Comparison of ENCODE assay signal across 31 cellular contexts in the genomic region with DNA sequence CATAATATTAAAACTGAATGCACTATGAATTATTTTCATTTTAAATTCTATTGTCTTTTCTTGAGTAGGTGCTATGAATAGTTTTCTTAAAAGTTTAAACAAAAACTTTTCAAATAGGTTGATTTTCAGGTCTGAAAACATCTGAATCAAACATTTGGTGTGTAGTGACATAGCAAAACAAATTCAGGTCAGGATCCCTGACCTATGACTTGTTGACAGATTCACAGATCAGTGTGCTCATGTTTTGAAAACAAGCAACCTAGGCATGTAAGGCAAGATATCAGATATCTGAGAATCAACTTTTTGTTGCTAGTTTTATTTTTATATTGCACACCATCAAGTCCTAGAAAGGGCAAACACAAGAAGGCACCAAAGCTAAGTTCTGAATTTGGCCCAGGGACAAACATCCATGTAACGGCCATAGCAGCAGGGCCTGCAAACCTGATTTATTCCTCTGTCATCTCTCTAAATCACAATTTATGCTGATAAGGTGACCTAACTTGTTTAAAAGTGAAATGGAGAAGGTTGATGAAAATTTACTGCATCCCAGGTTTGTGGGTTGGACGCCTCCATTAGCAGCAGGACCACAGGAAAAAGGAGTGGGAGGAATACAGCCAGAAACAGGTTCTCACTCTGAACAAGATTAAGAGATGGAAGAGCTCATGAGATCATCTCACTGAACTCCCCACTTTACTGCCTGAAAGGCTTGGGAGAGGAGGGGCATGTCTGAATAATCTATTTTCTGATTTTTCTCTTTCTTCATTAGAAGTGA.
DNase-seq lines count a peak whose midpoint lies in the region; FAIRE-seq and TF ChIP-seq lines count a peak whose summit lies in the region.
"Had no signal": no experiment of that assay in that cellular context is flagged by ENCODE, and none has a peak within 500 bp of the region (broad histone marks: within the 10 kb centered on the region; RNA-seq: fewer than 3 reads in every experiment).

No MANE protein-coding gene starts in this region.

- no peak overlapping the region for H3K4me3 ChIP-seq in ACC112 (ENCODE audit: low read depth, low read length)
- H3K4me3 ChIP-seq in esophagus muscularis mucosa = no peak overlapping the region
- no peak overlapping the region for H3K4me3 ChIP-seq in neural progenitor cell
- no peak overlapping the region for H3K4me3 ChIP-seq in kidney (ENCODE audit: low read length in 2 of 2)
- H3K4me3 ChIP-seq: cardiac muscle cell, pancreas, Peyer's patch, stomach, tibial nerve had no signal

- H3K36me3 ChIP-seq in ACC112 (ENCODE audit: insufficient read depth, low read length) (no peaks in the 10 kb centered on the region), esophagus muscularis mucosa (no peaks in the 10 kb centered on the region), neural progenitor cell (no peaks in the 10 kb centered on the region), kidney (ENCODE audit: control insufficient read depth in 1 of 2, insufficient read depth in 2 of 2, low read length in 2 of 2) (no peaks in the 10 kb centered on the region)
- H3K36me3 ChIP-seq: cardiac muscle cell, pancreas, Peyer's patch, stomach, tibial nerve, WERI-Rb-1 had no signal

- DNase-seq in RPMI7951 (ENCODE audit: low read depth) (peak; percentile 10), esophagus muscularis mucosa (ENCODE audit: extremely low spot score) (peak; percentile 31), neural progenitor cell (ENCODE audit: low spot score) (no peak), occipital lobe (lab: John Stamatoyannopoulos, UW) (no peak), kidney (no peak), SW 1271 (lab: John Stamatoyannopoulos, UW) (no peak)
- DNase-seq in activated CD8-positive, alpha-beta memory T cell treated with anti-CD3 and anti-CD28 coated beads, Interleukin-2, amount 50 U/mL, for 48 hours = no peak
- DNase-seq: activated CD4-positive, alpha-beta T cell treated with anti-CD3 and anti-CD28 coated beads, Interleukin-2, amount 10 ng/mL, durations not matched to agents 24 days and 14 days; activated naive CD4-positive, alpha-beta T cell treated with Interleukin-2 at 50 U/mL for 16 hours; activated T-cell treated with anti-CD3 and anti-CD28 coated beads, Interleukin-2, amount 50 U/mL, for 72 hours; amygdala; DMS53; GDM1; head of caudate nucleus; NCI-H146; NCI-H510A; pancreas; Peyer's patch; right cardiac atrium; stimulated activated CD4-positive, alpha-beta T cell treated with anti-CD3 and anti-CD28 coated beads, Interleukin-15, amount 100 ng/mL, for 24 hours; stomach; WERI-Rb-1 had no signal

- no peaks in the 10 kb centered on the region for H3K9me3 Mint-ChIP-seq in neural progenitor cell
- H3K9me3 Mint-ChIP-seq: activated T-cell treated with anti-CD3 and anti-CD28 coated beads, Interleukin-2, amount 50 U/mL, for 72 hours; dendritic cell treated with granulocyte-macrophage colony-stimulating factor and Interleukin-4, amounts not matched to agents 40 ng/mL and 50 ng/mL, for 4 days; memory B cell; T-helper 2 cell treated with Interferon-gamma antibody and Interleukin-4, amounts not matched to agents 5 μg/mL and 100 μg/mL, for 36 hours had no signal

- no peaks in the 10 kb centered on the region for H3K36me3 Mint-ChIP-seq in neural progenitor cell
- H3K36me3 Mint-ChIP-seq: memory B cell had no signal

- intact Hi-C loops in esophagus muscularis mucosa (cut with DNase I) (no loop called here), kidney (cut with DNase I) (no loop called here)

- no peak overlapping the region for H3K9ac ChIP-seq in neural progenitor cell
- H3K9ac ChIP-seq in kidney (ENCODE audit: low read length in 2 of 2) = no peak overlapping the region
- H3K9ac ChIP-seq: KMS-11 had no signal

- no peak for TF ChIP-seq POLR2A in esophagus muscularis mucosa (IDR thresholded peaks at IDR 0.05; ENCODE audit: low read depth)

- no peaks in the 10 kb centered on the region for H3K27me3 ChIP-seq in ACC112 (ENCODE audit: insufficient read depth, low read length)
- H3K27me3 ChIP-seq in esophagus muscularis mucosa = no peaks in the 10 kb centered on the region
- H3K27me3 ChIP-seq in neural progenitor cell = no peaks in the 10 kb centered on the region
- H3K27me3 ChIP-seq: pancreas, Peyer's patch, stomach, tibial nerve had no signal

- no peaks in the 10 kb centered on the region for H3F3A ChIP-seq in neural progenitor cell (ENCODE audit: low read depth)

- H3K27ac Mint-ChIP-seq in neural progenitor cell = peak overlapping the region; percentile 13
- H3K27ac Mint-ChIP-seq: activated CD4-positive, alpha-beta T cell treated with anti-CD3 and anti-CD28 coated beads, Interleukin-2, amount 10 ng/mL, durations not matched to agents 24 days and 14 days; activated T-cell treated with anti-CD3 and anti-CD28 coated beads, Interleukin-2, amount 50 U/mL, for 72 hours; dendritic cell treated with granulocyte-macrophage colony-stimulating factor and Interleukin-4, amounts not matched to agents 40 ng/mL and 50 ng/mL, for 4 days; memory B cell; T-helper 2 cell treated with Interferon-gamma antibody and Interleukin-4, amounts not matched to agents 5 μg/mL and 100 μg/mL, for 36 hours had no signal

- FAIRE-seq in kidney (lab: Jason Lieb, UNC) = no peak
- FAIRE-seq: A204.1, H1, pancreas had no signal

- no peak overlapping the region for H3K4me2 ChIP-seq in neural progenitor cell
- H3K4me2 ChIP-seq: KMS-11 had no signal

- H4K20me1 ChIP-seq in neural progenitor cell (ENCODE audit: low read depth) = no peaks in the 10 kb centered on the region

- H3K4me1 ChIP-seq in ACC112 (ENCODE audit: control insufficient read depth, insufficient read depth, low read length, unreplicated experiment) (peaks cover 15% of the 10 kb centered on the region), esophagus muscularis mucosa (peaks cover 9 to 31% (median 27%) of the 10 kb centered on the region in 4 donors), neural progenitor cell (no peaks in the 10 kb centered on the region), kidney (ENCODE audit: control insufficient read depth in 1 of 2, insufficient read depth in 1 of 2, low read depth in 1 of 2, low read length in 2 of 2) (peaks cover 0 to 5% of the 10 kb centered on the region in 2 donors)
- H3K4me1 ChIP-seq: Peyer's patch had no signal

- no peak for TF ChIP-seq EP300 in esophagus muscularis mucosa (IDR thresholded peaks at IDR 0.05)

- H3K27me3 Mint-ChIP-seq in neural progenitor cell (ENCODE audit: insufficient read depth, low read depth) = no peaks in the 10 kb centered on the region
- H3K27me3 Mint-ChIP-seq: dendritic cell treated with granulocyte-macrophage colony-stimulating factor and Interleukin-4, amounts not matched to agents 40 ng/mL and 50 ng/mL, for 4 days had no signal

- H3K27ac ChIP-seq in ACC112 (ENCODE audit: low read depth, low read length) (peak overlapping the region; percentile 35; the same call in 1 of the 2 replicates), esophagus muscularis mucosa (replicated peaks in 1 of 4) (peak overlapping the region in 1 of 4 donors; percentile 57), neural progenitor cell (no peak overlapping the region), kidney (ENCODE audit: low read depth in 2 of 2, low read length in 2 of 2) (no peak overlapping the region)
- H3K27ac ChIP-seq: cardiac muscle cell, KMS-11, pancreas, stomach, WERI-Rb-1 had no signal

- no peak overlapping the region for H3K4me3 Mint-ChIP-seq in neural progenitor cell
- H3K4me3 Mint-ChIP-seq: activated CD4-positive, alpha-beta T cell treated with anti-CD3 and anti-CD28 coated beads, Interleukin-2, amount 10 ng/mL, durations not matched to agents 24 days and 14 days; activated T-cell treated with anti-CD3 and anti-CD28 coated beads, Interleukin-2, amount 50 U/mL, for 72 hours; dendritic cell treated with granulocyte-macrophage colony-stimulating factor and Interleukin-4, amounts not matched to agents 40 ng/mL and 50 ng/mL, for 4 days; memory B cell; T-helper 2 cell treated with Interferon-gamma antibody and Interleukin-4, amounts not matched to agents 5 μg/mL and 100 μg/mL, for 36 hours had no signal

- no peak for TF ChIP-seq CTCF in esophagus muscularis mucosa (IDR thresholded peaks at IDR 0.05)
- TF ChIP-seq CTCF in neural progenitor cell (IDR thresholded peaks at IDR 0.05) = no peak
- TF ChIP-seq CTCF in kidney (IDR thresholded peaks at IDR 0.05; ENCODE audit: borderline replicate concordance, extremely low read depth, insufficient read depth) = no peak

- H3K9me3 ChIP-seq in esophagus muscularis mucosa (no peaks in the 10 kb centered on the region), neural progenitor cell (ENCODE audit: low read depth) (no peaks in the 10 kb centered on the region), kidney (ENCODE audit: control insufficient read depth in 1 of 2, low read length in 2 of 2) (no peaks in the 10 kb centered on the region)
- H3K9me3 ChIP-seq: pancreas, Peyer's patch, stomach, tibial nerve had no signal

- no peak overlapping the region for H2AFZ ChIP-seq in ACC112 (ENCODE audit: low read length, unreplicated experiment)
- H2AFZ ChIP-seq in neural progenitor cell (replicated peaks) = no peak overlapping the region

- peaks cover 27% of the 10 kb centered on the region for H3K4me1 Mint-ChIP-seq in neural progenitor cell

- H3K79me2 ChIP-seq in ACC112 (ENCODE audit: control insufficient read depth, insufficient read depth, low read length, unreplicated experiment) (no peaks in the 10 kb centered on the region), neural progenitor cell (ENCODE audit: low read depth) (no peaks in the 10 kb centered on the region)

- 53% methylated on average over 2 of the region's 2 CpGs for WGBS in esophagus muscularis mucosa

Comparison
In these comparisons a context has a peak if more than half of its experiments do, and no peak if none do; other contexts are left out.
1. DNase-seq: peak in RPMI7951 (single experiment) and esophagus muscularis mucosa (single experiment); none in neural progenitor cell (single experiment), occipital lobe (single experiment), kidney (single experiment), SW 1271 (0 of 2) and activated CD8-positive, alpha-beta memory T cell treated with anti-CD3 and anti-CD28 coated beads, Interleukin-2, amount 50 U/mL, for 48 hours (single experiment).